Comparison of ENCODE assay signal across 9 cellular contexts in the genomic region with DNA sequence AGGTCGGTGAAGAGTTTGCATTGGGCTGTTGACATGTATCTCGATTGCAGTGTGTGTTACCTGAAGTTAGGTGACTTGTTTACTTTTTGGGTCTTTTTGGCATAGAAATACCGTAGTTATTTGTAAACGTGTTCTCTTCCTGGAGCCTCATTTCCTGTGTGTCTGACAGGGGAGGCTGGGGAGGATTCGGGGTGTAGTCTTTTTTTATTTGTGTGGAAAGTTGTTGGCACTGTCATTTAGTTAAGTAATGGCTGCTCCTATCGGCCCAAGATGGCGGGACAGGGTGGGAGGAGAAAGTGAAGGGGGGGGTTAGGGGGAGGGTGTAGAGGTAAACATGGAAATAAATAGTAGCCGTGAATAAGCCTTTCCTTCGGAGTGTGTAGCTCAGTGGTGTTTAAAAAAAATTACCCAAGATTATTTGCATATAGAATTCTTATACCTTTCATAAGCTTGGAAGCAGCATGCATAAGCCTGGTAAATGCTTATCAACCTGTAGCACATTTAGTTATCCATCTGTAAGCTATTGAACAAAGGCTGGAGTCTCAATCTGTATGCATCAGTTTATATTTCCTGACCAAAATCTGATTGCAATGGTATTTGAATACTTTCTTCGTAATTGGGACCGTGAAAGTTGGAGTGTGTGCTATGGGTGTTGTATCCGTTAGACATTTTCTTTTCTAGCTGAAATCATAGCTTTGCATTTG. TPM values are rescaled to one million over a fixed set of nuclear protein-coding genes. Genes with fewer than 3 reads are reported as not detected.
DNase-seq lines count a peak whose midpoint lies in the region; TF ChIP-seq lines count a peak whose summit lies in the region.
"Had no signal": no experiment of that assay in that cellular context is flagged by ENCODE, and none has a peak within 500 bp of the region (broad histone marks: within the 10 kb centered on the region; RNA-seq: fewer than 3 reads in every experiment).

No MANE protein-coding gene starts in this region.

- no peaks in the 10 kb centered on the region for H3K9me3 Mint-ChIP-seq in activated CD4-positive, alpha-beta memory T cell treated with anti-CD3 and anti-CD28 coated beads for 36 hours
- H3K9me3 Mint-ChIP-seq in endodermal cell = peaks cover 27% of the 10 kb centered on the region

- POLR2A ChIA-PET in activated CD4-positive, alpha-beta memory T cell treated with anti-CD3 and anti-CD28 coated beads for 36 hours (lab: Charles Lee) = interaction anchor here (1.0 to 1.3 kb wide), 2 partner anchors 40 to 73 kb away, joined by 5 to 7 read pairs; no protein-coding TSS in a partner anchor

- peaks cover 7% of the 10 kb centered on the region for H3K36me3 Mint-ChIP-seq in activated CD4-positive, alpha-beta memory T cell treated with anti-CD3 and anti-CD28 coated beads for 36 hours
- peaks cover 2% of the 10 kb centered on the region for H3K36me3 Mint-ChIP-seq in endodermal cell (ENCODE audit: low read depth)

- no peaks in the 10 kb centered on the region for H3K4me1 ChIP-seq in endodermal cell (ENCODE audit: control insufficient read depth, insufficient read depth, low read length)
- peaks cover 32% of the 10 kb centered on the region for H3K4me1 ChIP-seq in muscle layer of colon (ENCODE audit: insufficient read depth, low read length)
- peaks cover 23 to 36% of the 10 kb centered on the region in 2 donors for H3K4me1 ChIP-seq in thyroid gland

- H3K9me3 ChIP-seq in endodermal cell (ENCODE audit: control insufficient read depth, low read length) = no peaks in the 10 kb centered on the region
- no peaks in the 10 kb centered on the region for H3K9me3 ChIP-seq in muscle layer of colon (ENCODE audit: low read length)
- H3K9me3 ChIP-seq in thyroid gland = no peaks in the 10 kb centered on the region

- H3K4me3 ChIP-seq in endodermal cell (ENCODE audit: low read length) (peak overlapping the region; percentile 96), muscle layer of colon (ENCODE audit: low read depth in 1 of 2, low read length in 2 of 2) (peak overlapping the region; percentile 90 to 98), thyroid gland (replicated peaks in 1 of 3) (peak overlapping the region in 2 of 3 donors; percentile 76 to 94)

- H3K27ac ChIP-seq in endodermal cell (ENCODE audit: low read depth, low read length) = no peak overlapping the region
- peak overlapping the region; percentile 98 for H3K27ac ChIP-seq in muscle layer of colon (ENCODE audit: low read depth, low read length)
- peak overlapping the region; percentile 98 to 100 (median 99) for H3K27ac ChIP-seq in thyroid gland

- peak overlapping the region; percentile 95 for H3K4me3 Mint-ChIP-seq in activated CD4-positive, alpha-beta memory T cell treated with anti-CD3 and anti-CD28 coated beads for 36 hours
- H3K4me3 Mint-ChIP-seq in endodermal cell = peak overlapping the region; percentile 87

- H3K36me3 ChIP-seq in endodermal cell (ENCODE audit: control insufficient read depth, insufficient read depth, low read length) (peaks cover 6% of the 10 kb centered on the region), muscle layer of colon (ENCODE audit: insufficient read depth, low read length) (no peaks in the 10 kb centered on the region), thyroid gland (no peaks in the 10 kb centered on the region)

- H3K27me3 ChIP-seq in endodermal cell (ENCODE audit: control insufficient read depth, insufficient read depth, low read length, poor library complexity, severe bottlenecking) = no peaks in the 10 kb centered on the region
- no peaks in the 10 kb centered on the region for H3K27me3 ChIP-seq in muscle layer of colon (ENCODE audit: control insufficient read depth in 1 of 2, insufficient read depth in 2 of 2, low read length in 2 of 2)
- no peaks in the 10 kb centered on the region for H3K27me3 ChIP-seq in thyroid gland

- peak overlapping the region; percentile 98 for H3K27ac Mint-ChIP-seq in activated CD4-positive, alpha-beta memory T cell treated with anti-CD3 and anti-CD28 coated beads for 36 hours
- H3K27ac Mint-ChIP-seq in endodermal cell = peak overlapping the region; percentile 97

- 4 to 30% methylated on average over 2 to 10 of the region's 12 CpGs for WGBS in endodermal cell (ENCODE audit: insufficient coverage in 1 of 2, insufficient read length in 1 of 2), 2 experiments
- 0 to 1% methylated on average over 12 of the region's 12 CpGs for WGBS in thyroid gland, 2 donors

- H3K4me1 Mint-ChIP-seq in activated CD4-positive, alpha-beta memory T cell treated with anti-CD3 and anti-CD28 coated beads for 36 hours (ENCODE audit: low read depth) = peaks cover 14% of the 10 kb centered on the region
- no peaks in the 10 kb centered on the region for H3K4me1 Mint-ChIP-seq in endodermal cell

- H3K27me3 Mint-ChIP-seq in activated CD4-positive, alpha-beta memory T cell treated with anti-CD3 and anti-CD28 coated beads for 36 hours = no peaks in the 10 kb centered on the region
- no peaks in the 10 kb centered on the region for H3K27me3 Mint-ChIP-seq in endodermal cell (ENCODE audit: insufficient read depth)

- CTCF ChIA-PET in activated CD4-positive, alpha-beta memory T cell treated with anti-CD3 and anti-CD28 coated beads for 36 hours (lab: Charles Lee) = interaction anchor here (0.9 to 1.2 kb wide), 2 partner anchors 71 to 195 kb away, joined by 3 to 5 read pairs; no protein-coding TSS in a partner anchor

- DNase-seq in NCI-H1092 treated with DMSO at 0.1 percent for 48 hours (lab: John Stamatoyannopoulos, UW) (peak; percentile 13), NCI-H1092 (lab: John Stamatoyannopoulos, UW) (no peak), NCI-H1105 (lab: John Stamatoyannopoulos, UW) (peak; percentile 14), endodermal cell (peak; percentile 63), thyroid gland (no peak), mucosa of gallbladder (ENCODE audit: low spot score) (no peak)
- peak; percentile 65 for DNase-seq in activated CD4-positive, alpha-beta memory T cell treated with anti-CD3 and anti-CD28 coated beads for 36 hours

- TF ChIP-seq CTCF in endodermal cell (conservative IDR thresholded peaks at IDR 0.05) (no peak), thyroid gland (IDR thresholded peaks at IDR 0.05) (no peak)

- intact Hi-C loops in activated CD4-positive, alpha-beta memory T cell treated with anti-CD3 and anti-CD28 coated beads for 36 hours (cut with micrococcal nuclease) = loop anchor here (5.0 kb wide), 3 partner anchors 73 to 198 kb away; no protein-coding TSS in a partner anchor
- intact Hi-C loops in thyroid gland (cut with DNase I) = no loop called here

- no peak for TF ChIP-seq POLR2A in thyroid gland (IDR thresholded peaks at IDR 0.05)

- H3K9ac ChIP-seq in endodermal cell (ENCODE audit: extremely low read depth, low read length, poor library complexity, severe bottlenecking) (peak overlapping the region; percentile 87), muscle layer of colon (ENCODE audit: low read length) (peak overlapping the region; percentile 86)

RNA-seq across cellular contexts. Expression of a gene that starts 1.6 kb away (rescaled TPM):
- 10 to 100 TPM; 20.9 to 21.5 TPM for total RNA-seq in activated CD4-positive, alpha-beta memory T cell treated with anti-CD3 and anti-CD28 coated beads for 36 hours
- 10 to 100 TPM; 62.1 to 64.6 TPM for total RNA-seq in endodermal cell
- polyA plus RNA-seq in endodermal cell (2013, experiment 1 of 2) = 24.0 TPM
- polyA plus RNA-seq in endodermal cell (2013, experiment 2 of 2) = 25.8 TPM
- total RNA-seq in thyroid gland = 10 to 100 TPM; 35.0 to 69.5 (median 48.1) TPM
- total RNA-seq in mucosa of gallbladder = 41.1 TPM

RNA-seq across cellular contexts. Expression of a gene that starts 30.8 kb away (rescaled TPM):
- total RNA-seq in activated CD4-positive, alpha-beta memory T cell treated with anti-CD3 and anti-CD28 coated beads for 36 hours = not detected
- total RNA-seq in endodermal cell = not detected
- not detected for polyA plus RNA-seq in endodermal cell (2013, experiment 1 of 2)
- polyA plus RNA-seq in endodermal cell (2013, experiment 2 of 2) = not detected
- total RNA-seq in thyroid gland = not detected
- not detected for total RNA-seq in mucosa of gallbladder
- total RNA-seq: pulmonary artery endothelial cell had no signal

Comparison
In these comparisons a context has a peak if more than half of its experiments do, and no peak if none do; other contexts are left out.
1. DNase-seq: peak in NCI-H1092 treated with DMSO at 0.1 percent for 48 hours (single experiment), NCI-H1105 (single experiment), activated CD4-positive, alpha-beta memory T cell treated with anti-CD3 and anti-CD28 coated beads for 36 hours (single experiment) and endodermal cell (single experiment); none in NCI-H1092 (single experiment), thyroid gland (0 of 2) and mucosa of gallbladder (single experiment).
2. Peak in every context shown above with its lines, with median percentiles within 50 percentile points of each other: H3K4me3 ChIP-seq.